ENCODE assay signal across 8 cellular contexts in genomic region chr1:12477936-12478611, GRCh38.
DNase-seq lines count a peak whose midpoint lies in the region; ATAC-seq and TF ChIP-seq lines count a peak whose summit lies in the region.

No MANE protein-coding gene starts in this region.

- H2AFZ ChIP-seq in fibroblast of lung (ENCODE audit: low read length) (no peak overlapping the region), neural progenitor cell (replicated peaks) (no peak overlapping the region)

- H3K9me3 Mint-ChIP-seq in neural progenitor cell: no peaks in the 10 kb centered on the region

- H3K4me3 Mint-ChIP-seq in neural progenitor cell: no peak overlapping the region

- no peaks in the 10 kb centered on the region for H3K36me3 Mint-ChIP-seq in neural progenitor cell

- peaks cover 4% of the 10 kb centered on the region for H3K27me3 Mint-ChIP-seq in neural progenitor cell (ENCODE audit: insufficient read depth, low read depth)

- no peaks in the 10 kb centered on the region for H3K79me2 ChIP-seq in fibroblast of lung (ENCODE audit: control insufficient read depth, insufficient read depth, low read length)
- H3K79me2 ChIP-seq in neural progenitor cell (ENCODE audit: low read depth): no peaks in the 10 kb centered on the region

- H3K4me3 ChIP-seq in fibroblast of lung (replicated peaks in 1 of 4; ENCODE audit: control extremely low read depth in 1 of 4, insufficient read depth in 1 of 4, low read depth in 3 of 4, low read length in 4 of 4): no peak overlapping the region
- no peak overlapping the region for H3K4me3 ChIP-seq in neural progenitor cell

- no peak for ATAC-seq in GM18861 (IDR thresholded peaks at IDR 0.05; ENCODE audit: unreplicated experiment)

- H3K9me3 ChIP-seq in fibroblast of lung (ENCODE audit: control insufficient read depth, insufficient read depth, low read depth, low read length) (no peaks in the 10 kb centered on the region), neural progenitor cell (ENCODE audit: low read depth) (no peaks in the 10 kb centered on the region)

- H3K4me1 ChIP-seq in fibroblast of lung (ENCODE audit: control insufficient read depth, extremely low read depth, insufficient read depth, low read length) (peaks cover 38% of the 10 kb centered on the region), neural progenitor cell (peaks cover 15% of the 10 kb centered on the region)

- H3K36me3 ChIP-seq in fibroblast of lung (ENCODE audit: control insufficient read depth, insufficient read depth, low read length) (no peaks in the 10 kb centered on the region), neural progenitor cell (no peaks in the 10 kb centered on the region)

- no peaks in the 10 kb centered on the region for H4K20me1 ChIP-seq in fibroblast of lung (ENCODE audit: control insufficient read depth, extremely low read depth, insufficient read depth, low read length)
- no peaks in the 10 kb centered on the region for H4K20me1 ChIP-seq in neural progenitor cell (ENCODE audit: low read depth)

- TF ChIP-seq CTCF in fibroblast of lung (conservative IDR thresholded peaks at IDR 0.05 in 1 of 2, IDR thresholded peaks at IDR 0.05 in 1 of 2; ENCODE audit: low read depth in 1 of 2, low read length in 2 of 2) (no peak), neural progenitor cell (IDR thresholded peaks at IDR 0.05) (no peak), GM20000 (IDR thresholded peaks at IDR 0.05; ENCODE audit: extremely low read depth, missing control alignments) (no peak)

- H3K9ac ChIP-seq in fibroblast of lung (ENCODE audit: insufficient read depth, low read length) (no peak overlapping the region), neural progenitor cell (no peak overlapping the region)

- H3K27ac ChIP-seq in fibroblast of lung (ENCODE audit: insufficient read depth, low read length) (peak overlapping the region; percentile 51), neural progenitor cell (no peak overlapping the region)

- peak; percentile 87 for DNase-seq in DMS153 treated with DMSO at 0.1 percent for 48 hours (lab: John Stamatoyannopoulos, UW; ENCODE audit: unreplicated experiment)
- DNase-seq in LoVo (ENCODE audit: low spot score): peak; percentile 94
- DNase-seq in T1000 (lab: John Stamatoyannopoulos, UW): peak; percentile 89
- DNase-seq in fibroblast of lung (ENCODE audit: low read depth in 2 of 2): peak; percentile 99 to 100
- peak; percentile 34 for DNase-seq in neural progenitor cell (ENCODE audit: low spot score)
- DNase-seq in SK-N-DZ (ENCODE audit: low spot score): no peak
- no peak for DNase-seq in GM20000 (ENCODE audit: low spot score)

- H3K4me2 ChIP-seq in fibroblast of lung (ENCODE audit: extremely low read depth, insufficient read depth, low read length) (peak overlapping the region; percentile 37), neural progenitor cell (no peak overlapping the region)

- H3F3A ChIP-seq in neural progenitor cell (ENCODE audit: low read depth): no peaks in the 10 kb centered on the region

- H3K27ac Mint-ChIP-seq in neural progenitor cell: peak overlapping the region; percentile 69

- H3K27me3 ChIP-seq in fibroblast of lung (ENCODE audit: control insufficient read depth, insufficient read depth, low read length) (no peaks in the 10 kb centered on the region), neural progenitor cell (no peaks in the 10 kb centered on the region)

- H3K4me1 Mint-ChIP-seq in neural progenitor cell: peaks cover 18% of the 10 kb centered on the region

Comparison
In these comparisons a context has a peak if more than half of its experiments do, and no peak if none do; other contexts are left out.
1. DNase-seq: peak in DMS153 treated with DMSO at 0.1 percent for 48 hours (single experiment), LoVo (single experiment), T1000 (single experiment), fibroblast of lung (2 of 2) and neural progenitor cell (single experiment); none in SK-N-DZ (single experiment) and GM20000 (single experiment).